ENCODE assay signal across 1 cellular context in the genomic region with DNA sequence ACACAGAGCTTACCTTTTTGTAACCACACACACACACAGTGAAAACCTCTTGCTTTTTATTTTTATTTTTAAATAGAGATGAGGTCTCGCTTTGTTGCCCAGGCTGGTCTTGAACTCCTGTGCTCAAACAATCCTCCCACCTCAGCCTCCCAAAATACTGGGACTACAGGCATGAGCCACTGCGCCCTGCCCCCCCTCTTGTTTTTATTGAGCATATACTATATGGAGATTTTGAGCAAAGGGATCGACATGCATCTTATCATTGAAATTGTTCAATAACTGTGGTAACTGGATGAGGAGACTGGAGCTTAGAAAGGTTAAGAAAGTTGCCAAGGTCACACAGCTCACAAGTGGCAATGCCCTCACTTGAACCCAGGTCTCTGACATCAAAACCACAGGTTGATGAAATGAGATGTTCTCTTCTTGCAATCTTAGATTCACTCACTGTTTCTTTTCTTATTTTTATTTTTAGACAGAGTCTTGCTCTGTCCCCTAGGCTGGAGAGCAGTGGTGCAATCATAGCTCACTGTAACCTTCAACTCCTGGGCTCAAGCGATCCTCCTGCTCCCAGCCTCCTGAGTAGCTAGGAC.
TF ChIP-seq lines count a peak whose summit lies in the region.

No MANE protein-coding gene starts in this region.

TF ChIP-seq in K562, 482 proteins besides CTCF, POLR2A, EP300 and RAD21:
- TF ChIP-seq CREM (IDR thresholded peaks at IDR 0.05; ENCODE audit: low read depth) (no peak), RBM25 (IDR thresholded peaks at IDR 0.05; ENCODE audit: low read depth, low read length, severe bottlenecking) (peak; percentile 36), NR2C2 (CRISPR knock-in tag; IDR thresholded peaks at IDR 0.05) (no peak), NR2C2 (tag; IDR thresholded peaks at IDR 0.05) (no peak), PCBP2 (IDR thresholded peaks at IDR 0.05; ENCODE audit: low read depth, low read length, poor library complexity, severe bottlenecking) (no peak), ADNP (tag; IDR thresholded peaks at IDR 0.05) (peak; percentile 64; the same call in 1 of the 2 replicates), RFX5 (IDR thresholded peaks at IDR 0.05; ENCODE audit: low read depth, low read length) (no peak), HMGN3 (IDR thresholded peaks at IDR 0.05; ENCODE audit: borderline replicate concordance, extremely low read depth, insufficient read length, low read depth, low read length) (no peak), PRMT5 (CRISPR knock-in tag; IDR thresholded peaks at IDR 0.05) (no peak)
- TF ChIP-seq, protein P1, sequence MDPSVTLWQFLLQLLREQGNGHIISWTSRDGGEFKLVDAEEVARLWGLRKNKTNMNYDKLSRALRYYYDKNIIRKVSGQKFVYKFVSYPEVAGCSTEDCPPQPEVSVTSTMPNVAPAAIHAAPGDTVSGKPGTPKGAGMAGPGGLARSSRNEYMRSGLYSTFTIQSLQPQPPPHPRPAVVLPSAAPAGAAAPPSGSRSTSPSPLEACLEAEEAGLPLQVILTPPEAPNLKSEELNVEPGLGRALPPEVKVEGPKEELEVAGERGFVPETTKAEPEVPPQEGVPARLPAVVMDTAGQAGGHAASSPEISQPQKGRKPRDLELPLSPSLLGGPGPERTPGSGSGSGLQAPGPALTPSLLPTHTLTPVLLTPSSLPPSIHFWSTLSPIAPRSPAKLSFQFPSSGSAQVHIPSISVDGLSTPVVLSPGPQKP (CRISPR knock-in tag; IDR thresholded peaks at IDR 0.05), result no peak
- TF ChIP-seq, protein P2, sequence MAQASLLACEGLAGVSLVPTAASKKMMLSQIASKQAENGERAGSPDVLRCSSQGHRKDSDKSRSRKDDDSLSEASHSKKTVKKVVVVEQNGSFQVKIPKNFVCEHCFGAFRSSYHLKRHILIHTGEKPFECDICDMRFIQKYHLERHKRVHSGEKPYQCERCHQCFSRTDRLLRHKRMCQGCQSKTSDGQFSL (CRISPR knock-in tag; IDR thresholded peaks at IDR 0.05), result peak; percentile 67; the same call in 1 of the 2 replicates
- TF ChIP-seq, protein P2 (tag; IDR thresholded peaks at IDR 0.05), result peak in 1 of 2 experiments; percentile 63; a peak in 1 of 4 replicates
